ENCODE assay signal across 17 cellular contexts in the genomic region with DNA sequence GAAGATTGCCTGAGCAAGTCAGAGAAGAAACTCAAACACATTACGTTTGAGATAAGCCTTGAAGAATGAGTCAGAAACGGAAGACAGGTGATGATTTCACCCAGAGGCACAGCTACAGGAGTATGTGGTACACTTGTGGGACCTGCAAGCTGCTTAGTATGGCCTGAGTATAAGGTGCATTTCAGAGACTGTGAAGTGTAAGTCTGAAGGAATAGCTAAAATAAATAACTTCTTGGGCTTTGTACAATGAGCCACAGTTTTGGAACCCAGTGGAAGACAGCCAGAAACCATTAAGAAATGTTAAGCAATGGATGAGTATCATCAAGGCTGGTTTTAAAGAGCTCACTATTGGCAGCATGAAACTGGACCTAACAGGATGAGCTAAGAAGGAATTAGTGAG.
DNase-seq lines count a peak whose midpoint lies in the region; ATAC-seq, FAIRE-seq and TF ChIP-seq lines count a peak whose summit lies in the region.
"Had no signal": no experiment of that assay in that cellular context is flagged by ENCODE, and none has a peak within 500 bp of the region (broad histone marks: within the 10 kb centered on the region; RNA-seq: fewer than 3 reads in every experiment).

No MANE protein-coding gene starts in this region.

- FAIRE-seq in HepG2 (lab: Jason Lieb, UNC): no peak
- FAIRE-seq: endothelial cell of umbilical vein had no signal

- TF ChIP-seq CTCF in HepG2 (CRISPR knock-in tag; IDR thresholded peaks at IDR 0.05) (no peak), right lobe of liver (IDR thresholded peaks at IDR 0.05) (no peak), RWPE2 (IDR thresholded peaks at IDR 0.05; ENCODE audit: poor library complexity, severe bottlenecking) (no peak), fibroblast of villous mesenchyme (IDR thresholded peaks at IDR 0.05; ENCODE audit: insufficient read depth, low read depth, low read length) (no peak), upper lobe of right lung (IDR thresholded peaks at IDR 0.05) (no peak)

- H3K4me2 ChIP-seq in HepG2 (ENCODE audit: low read depth, low read length): no peak overlapping the region

- peaks cover 0 to 21% (median 8%) of the 10 kb centered on the region in 11 donors for H3K9me3 Mint-ChIP-seq in naive thymus-derived CD4-positive, alpha-beta T cell

- H3K36me3 Mint-ChIP-seq in naive thymus-derived CD4-positive, alpha-beta T cell: peaks cover 0 to 4% (median 0%) of the 10 kb centered on the region in 5 donors

- intact Hi-C loops in HepG2 (cut with micrococcal nuclease; ENCODE audit: unreplicated experiment): no loop called here
- intact Hi-C loops in right lobe of liver (cut with DNase I): no loop called here
- intact Hi-C loops in upper lobe of right lung (cut with DNase I): no loop called here
- intact Hi-C loops in naive thymus-derived CD4-positive, alpha-beta T cell (cut with micrococcal nuclease): no loop called here

- no peak overlapping the region for H3K4me3 Mint-ChIP-seq in naive thymus-derived CD4-positive, alpha-beta T cell
- H3K4me3 Mint-ChIP-seq: natural killer cell treated with Interleukin-12 subunit alpha and Interleukin-12 subunit beta and Interleukin-15 and Interleukin-18, amount 100 ng/mL, for 72 hours had no signal

- H3K27me3 Mint-ChIP-seq in naive thymus-derived CD4-positive, alpha-beta T cell: no peaks in the 10 kb centered on the region
- H3K27me3 Mint-ChIP-seq: natural killer cell treated with Interleukin-12 subunit alpha and Interleukin-12 subunit beta and Interleukin-15 and Interleukin-18, amount 100 ng/mL, for 72 hours had no signal

- no peaks in the 10 kb centered on the region for H3K4me1 Mint-ChIP-seq in naive thymus-derived CD4-positive, alpha-beta T cell

- CTCF ChIA-PET in HepG2 (lab: Yijun Ruan, JAX; ENCODE audit: low intra/inter-chr PET ratio, low total read pairs): no interaction called here
- CTCF ChIA-PET in naive thymus-derived CD4-positive, alpha-beta T cell (lab: Charles Lee): no interaction called here

- ATAC-seq in HepG2 (no peak), right lobe of liver (no peak), RWPE2 (ENCODE audit: low read depth) (peak; percentile 90), upper lobe of right lung (peak; percentile 73), HG02973 (IDR thresholded peaks at IDR 0.05; ENCODE audit: unreplicated experiment) (no peak)
- no peak for ATAC-seq in naive thymus-derived CD4-positive, alpha-beta T cell
- ATAC-seq: activated CD4-positive, CD25-positive, alpha-beta regulatory T cell treated with anti-CD3 and anti-CD28 coated beads, Interleukin-2, amount 50 U/mL, for 24 hours; natural killer cell treated with Interleukin-12 subunit alpha and Interleukin-12 subunit beta and Interleukin-15 and Interleukin-18, amount 100 ng/mL, for 72 hours had no signal

- H3K27ac ChIP-seq in HepG2 (ENCODE audit: extremely low read length, insufficient read depth, low read length) (no peak overlapping the region), right lobe of liver (no peak overlapping the region), RWPE2 (ENCODE audit: poor library complexity, severe bottlenecking) (no peak overlapping the region), upper lobe of right lung (no peak overlapping the region)
- no peak overlapping the region for H3K27ac ChIP-seq in naive thymus-derived CD4-positive, alpha-beta T cell (ENCODE audit: low read depth, low read length)
- H3K27ac ChIP-seq: ascending aorta, uterus had no signal

- no peak for TF ChIP-seq POLR2A in HepG2 (IDR thresholded peaks at IDR 0.05; ENCODE audit: insufficient read depth in 1 of 2, low read depth in 2 of 2, low read length in 2 of 2)
- no peak for TF ChIP-seq POLR2A in right lobe of liver (IDR thresholded peaks at IDR 0.05)

- H3K79me2 ChIP-seq in HepG2 (ENCODE audit: insufficient read depth, low read length): peaks cover 49% of the 10 kb centered on the region

- no peak overlapping the region for H3K4me3 ChIP-seq in HepG2 (replicated peaks in 1 of 3; ENCODE audit: insufficient read depth in 1 of 3, low read depth in 2 of 3, low read length in 3 of 3)
- no peak overlapping the region for H3K4me3 ChIP-seq in right lobe of liver
- no peak overlapping the region for H3K4me3 ChIP-seq in RWPE2 (ENCODE audit: severe bottlenecking)
- no peak overlapping the region for H3K4me3 ChIP-seq in fibroblast of villous mesenchyme (ENCODE audit: low read depth, low read length)
- no peak overlapping the region for H3K4me3 ChIP-seq in upper lobe of right lung
- H3K4me3 ChIP-seq in naive thymus-derived CD4-positive, alpha-beta T cell (ENCODE audit: low read length): no peak overlapping the region
- H3K4me3 ChIP-seq: ascending aorta, uterus had no signal

- in situ Hi-C loops in HepG2 (cut with HindIII; ENCODE audit: extremely low pct_ligation_motif_present, low pct_unique_long_range_greater_than_20kb): no loop called here

- no peak for DNase-seq in HepG2 (ENCODE audit: low spot score)
- DNase-seq in right lobe of liver: no peak
- no peak for DNase-seq in RWPE2 (ENCODE audit: low spot score)
- DNase-seq in fibroblast of villous mesenchyme (ENCODE audit: low read depth): peak; percentile 71
- DNase-seq in upper lobe of right lung: no peak
- no peak for DNase-seq in naive thymus-derived CD4-positive, alpha-beta T cell
- DNase-seq in putamen (ENCODE audit: low spot score): no peak
- DNase-seq: activated T-cell treated with anti-CD3 and anti-CD28 coated beads, Interleukin-2, amount 50 U/mL, for 1 hour; AML-193; islet precursor cell; NCI-H1105 treated with DMSO at 0.1 percent for 48 hours; uterus had no signal

- H2AFZ ChIP-seq in HepG2 (ENCODE audit: low read length): no peak overlapping the region

- WGBS in HepG2 (ENCODE audit: low lambda C conversion rate): 96% methylated on average over 2 of the region's 2 CpGs
- WGBS in right lobe of liver (ENCODE audit: insufficient coverage, low coverage, low lambda C conversion rate, missing lambda C conversion rate): 50% methylated on average over 2 of the region's 2 CpGs

- H3K36me3 ChIP-seq in HepG2 (replicated peaks in 1 of 2; ENCODE audit: control insufficient read depth in 1 of 2, insufficient read depth in 2 of 2, low read length in 2 of 2) (peaks cover 3 to 10% of the 10 kb centered on the region in 2 experiments; a peak in 3 of 5 replicates), right lobe of liver (no peaks in the 10 kb centered on the region), RWPE2 (ENCODE audit: low read depth) (no peaks in the 10 kb centered on the region), upper lobe of right lung (no peaks in the 10 kb centered on the region)
- H3K36me3 ChIP-seq in naive thymus-derived CD4-positive, alpha-beta T cell (ENCODE audit: control insufficient read depth in 2 of 3, insufficient read depth in 3 of 3, low read length in 3 of 3): no peaks in the 10 kb centered on the region
- H3K36me3 ChIP-seq: ascending aorta, uterus had no signal

- no peaks in the 10 kb centered on the region for H3K27me3 ChIP-seq in HepG2 (ENCODE audit: control insufficient read depth in 1 of 2, insufficient read depth in 2 of 2, low read length in 2 of 2)
- H3K27me3 ChIP-seq in right lobe of liver: no peaks in the 10 kb centered on the region
- H3K27me3 ChIP-seq in RWPE2 (ENCODE audit: insufficient read depth, poor library complexity, severe bottlenecking): no peaks in the 10 kb centered on the region
- H3K27me3 ChIP-seq in upper lobe of right lung: no peaks in the 10 kb centered on the region
- no peaks in the 10 kb centered on the region for H3K27me3 ChIP-seq in naive thymus-derived CD4-positive, alpha-beta T cell (ENCODE audit: control insufficient read depth in 2 of 2, insufficient read depth in 2 of 2, low read length in 2 of 2)
- H3K27me3 ChIP-seq: ascending aorta, uterus had no signal

- H3K9me3 ChIP-seq in HepG2 (ENCODE audit: low read length): no peaks in the 10 kb centered on the region
- H3K9me3 ChIP-seq in right lobe of liver: no peaks in the 10 kb centered on the region
- no peaks in the 10 kb centered on the region for H3K9me3 ChIP-seq in RWPE2 (ENCODE audit: severe bottlenecking)
- no peaks in the 10 kb centered on the region for H3K9me3 ChIP-seq in upper lobe of right lung
- H3K9me3 ChIP-seq in naive thymus-derived CD4-positive, alpha-beta T cell (ENCODE audit: control insufficient read depth in 2 of 3, low read length in 3 of 3): no peaks in the 10 kb centered on the region
- H3K9me3 ChIP-seq: uterus had no signal

- no peaks in the 10 kb centered on the region for H4K20me1 ChIP-seq in HepG2 (ENCODE audit: insufficient read depth, low read length)

- H3K4me1 ChIP-seq in HepG2 (ENCODE audit: insufficient read depth, low read length) (no peaks in the 10 kb centered on the region), right lobe of liver (no peaks in the 10 kb centered on the region), RWPE2 (ENCODE audit: insufficient read depth, poor library complexity, severe bottlenecking) (peaks cover 12% of the 10 kb centered on the region), upper lobe of right lung (no peaks in the 10 kb centered on the region)
- H3K4me1 ChIP-seq in naive thymus-derived CD4-positive, alpha-beta T cell (ENCODE audit: control insufficient read depth in 2 of 2, insufficient read depth in 2 of 2, low read length in 2 of 2): no peaks in the 10 kb centered on the region
- H3K4me1 ChIP-seq: ascending aorta, uterus had no signal

- POLR2A ChIA-PET in HepG2 (lab: Yijun Ruan, JAX): interaction anchor here (1.6 kb wide), 1 partner anchor 23 kb away, joined by 4 read pairs; no protein-coding TSS in a partner anchor
- POLR2A ChIA-PET in naive thymus-derived CD4-positive, alpha-beta T cell (lab: Charles Lee): no interaction called here

- no peak overlapping the region for H3K27ac Mint-ChIP-seq in naive thymus-derived CD4-positive, alpha-beta T cell
- H3K27ac Mint-ChIP-seq: natural killer cell treated with Interleukin-12 subunit alpha and Interleukin-12 subunit beta and Interleukin-15 and Interleukin-18, amount 100 ng/mL, for 72 hours had no signal

- no peak for TF ChIP-seq EP300 in HepG2 (IDR thresholded peaks at IDR 0.05; ENCODE audit: low read depth in 2 of 2, low read length in 2 of 2)
- TF ChIP-seq EP300 in HepG2 (CRISPR knock-in tag; IDR thresholded peaks at IDR 0.05; ENCODE audit: borderline replicate concordance): no peak

- BruUV-seq in HepG2 (replicated peaks; lab: Mats Ljungman, UMichigan): no TSS peak

- no peak for TF ChIP-seq RAD21 in HepG2 (CRISPR knock-in tag; IDR thresholded peaks at IDR 0.05)

- H3K9ac ChIP-seq in HepG2 (ENCODE audit: insufficient read depth, low read depth, low read length): no peak overlapping the region

TF ChIP-seq in HepG2, 621 proteins besides CTCF, POLR2A, EP300 and RAD21:
- 0 out of 2 replicates have a peak, but pooled peaks have one; percentile 10 for TF ChIP-seq FOSL2 (CRISPR knock-in tag; IDR thresholded peaks at IDR 0.05)
- no peak for TF ChIP-seq ZNF335 (CRISPR knock-in tag; IDR thresholded peaks at IDR 0.05)

Comparison
In these comparisons a context has a peak if more than half of its experiments do, and no peak if none do; other contexts are left out.
1. ATAC-seq: peak in RWPE2 (single experiment) and upper lobe of right lung (single experiment); none in HepG2 (single experiment), right lobe of liver (0 of 4), naive thymus-derived CD4-positive, alpha-beta T cell (single experiment) and HG02973 (single experiment).